In the genomic region with DNA sequence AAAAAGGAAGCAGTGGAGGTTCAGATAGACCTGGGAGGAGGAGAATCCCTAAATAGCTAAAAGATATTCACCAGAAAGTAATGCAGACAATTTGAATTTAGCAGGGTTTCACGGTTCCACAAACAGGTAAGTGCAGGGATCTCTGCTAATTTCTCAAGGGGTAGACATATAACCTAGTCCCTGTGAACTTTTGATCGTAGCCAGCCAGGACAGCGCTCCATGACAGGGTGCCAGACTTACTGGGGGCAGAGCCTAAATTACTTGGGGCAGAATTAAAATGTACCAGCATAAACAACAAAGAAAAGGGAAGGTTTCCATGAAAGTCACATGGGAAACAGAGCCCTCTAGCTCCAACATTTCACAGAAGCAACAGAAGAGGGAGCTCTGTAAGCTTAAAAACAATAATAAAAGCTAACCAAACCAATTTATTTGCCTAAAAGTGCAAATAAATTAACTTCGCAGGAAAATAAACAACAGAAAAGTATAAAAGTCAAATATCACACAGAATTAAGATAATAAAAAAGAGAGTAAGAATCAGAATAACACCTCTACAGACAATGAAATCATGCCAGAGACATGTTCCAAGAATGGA, we compare ENCODE assay signal across 8 cellular contexts.
DNase-seq lines count a peak whose midpoint lies in the region; ATAC-seq lines count a peak whose summit lies in the region.

No MANE protein-coding gene starts in this region.

- ATAC-seq in HG03039 (IDR thresholded peaks at IDR 0.05; ENCODE audit: unreplicated experiment) (no peak), GM21423 (IDR thresholded peaks at IDR 0.05; ENCODE audit: unreplicated experiment) (no peak), esophagus mucosa (no peak)

- peak; percentile 63 for DNase-seq in AG20443 (ENCODE audit: low spot score)
- DNase-seq in HCEC 1CT, result peak; percentile 36
- DNase-seq in amniotic epithelial cell (ENCODE audit: low read depth), result peak; percentile 57
- DNase-seq in left kidney (ENCODE audit: low read depth, low spot score), result peak; percentile 31
- no peak for DNase-seq in T1000 (lab: John Stamatoyannopoulos, UW)
